Comparison of ENCODE assay signal across 8 cellular contexts in the genomic region with DNA sequence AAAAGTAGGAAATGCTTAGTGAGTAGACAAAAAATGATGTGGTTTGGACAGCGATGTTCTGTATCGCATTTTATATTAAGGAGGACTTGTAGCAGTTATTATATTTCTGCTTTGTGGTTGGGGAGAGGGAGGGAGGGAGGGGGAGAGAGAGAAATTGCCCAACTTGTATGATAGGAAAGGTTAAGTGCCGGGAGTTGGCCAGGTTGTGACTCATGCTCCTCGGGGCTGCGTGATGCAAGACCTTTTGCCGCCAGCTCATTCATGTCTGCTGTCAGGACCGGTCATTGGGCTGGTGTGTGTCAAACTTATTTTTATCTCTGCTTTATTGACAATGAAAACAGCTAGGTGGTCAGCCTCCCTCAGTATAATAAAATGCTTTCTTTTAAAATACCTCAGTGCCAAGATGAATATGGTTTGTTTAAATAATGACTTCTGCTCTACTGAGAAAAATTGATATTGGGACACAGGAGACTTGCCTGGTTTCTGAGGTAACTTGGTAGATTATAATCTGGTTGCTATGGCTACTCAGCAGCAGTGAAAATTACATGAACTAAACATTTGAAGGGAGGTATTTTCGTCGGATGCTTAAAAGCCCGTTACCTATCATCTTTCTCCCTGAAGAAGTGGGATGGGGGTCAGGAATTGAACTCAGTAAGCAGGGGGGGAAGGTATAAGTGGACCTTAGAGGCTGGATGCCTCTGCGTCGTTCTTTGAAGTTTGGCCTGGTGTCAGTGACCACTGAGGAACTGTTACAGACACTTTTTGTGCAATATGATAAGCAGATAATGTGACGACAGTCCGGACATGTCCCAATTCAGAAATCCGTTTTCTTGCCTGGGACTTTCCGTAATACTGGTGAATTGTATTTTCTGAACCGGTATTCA.
A peak's percentile ranks its signal among the peaks of the same experiment; 100 is the strongest.
DNase-seq lines count a peak whose midpoint lies in the region; ATAC-seq lines count a peak whose summit lies in the region.

No MANE protein-coding gene starts in this region.

- ATAC-seq in activated CD4-positive, CD25-positive, alpha-beta regulatory T cell treated with anti-CD3 and anti-CD28 coated beads, Interleukin-2, amount 50 U/mL, for 24 hours = peak; percentile 73 to 83

- no peaks in the 10 kb centered on the region for H3K27me3 Mint-ChIP-seq in stimulated activated naive CD8-positive, alpha-beta T cell treated with anti-CD3 and anti-CD28 coated beads, Interleukin-15, Interleukin-2, amounts not matched to agents 100 ng/mL and 50 ng/mL, for 24 hours

- H3K9me3 Mint-ChIP-seq in stimulated activated naive CD8-positive, alpha-beta T cell treated with anti-CD3 and anti-CD28 coated beads, Interleukin-15, Interleukin-2, amounts not matched to agents 100 ng/mL and 50 ng/mL, for 24 hours = no peaks in the 10 kb centered on the region

- peaks cover 14% of the 10 kb centered on the region for H3K36me3 Mint-ChIP-seq in stimulated activated naive CD8-positive, alpha-beta T cell treated with anti-CD3 and anti-CD28 coated beads, Interleukin-15, Interleukin-2, amounts not matched to agents 100 ng/mL and 50 ng/mL, for 24 hours (ENCODE audit: low read depth)

- H3K4me3 Mint-ChIP-seq in stimulated activated naive CD8-positive, alpha-beta T cell treated with anti-CD3 and anti-CD28 coated beads, Interleukin-15, Interleukin-2, amounts not matched to agents 100 ng/mL and 50 ng/mL, for 24 hours = peak overlapping the region; percentile 47

- DNase-seq in AML-193 (lab: John Stamatoyannopoulos, UW) (peak; percentile 99), KG1 (lab: John Stamatoyannopoulos, UW) (peak; percentile 48), dedifferentiated amniotic fluid mesenchymal stem cell (ENCODE audit: extremely low spot score) (peak; percentile 96), lung microvascular endothelial cell (ENCODE audit: low read depth in 2 of 2) (peak; percentile 93 to 99), NCI-H1105 treated with DMSO at 0.1 percent for 48 hours (lab: John Stamatoyannopoulos, UW) (no peak), superior temporal gyrus (ENCODE audit: extremely low spot score) (no peak)

- H3K4me1 Mint-ChIP-seq in stimulated activated naive CD8-positive, alpha-beta T cell treated with anti-CD3 and anti-CD28 coated beads, Interleukin-15, Interleukin-2, amounts not matched to agents 100 ng/mL and 50 ng/mL, for 24 hours (ENCODE audit: low read depth) = peaks cover 68% of the 10 kb centered on the region

- H3K27ac Mint-ChIP-seq in stimulated activated naive CD8-positive, alpha-beta T cell treated with anti-CD3 and anti-CD28 coated beads, Interleukin-15, Interleukin-2, amounts not matched to agents 100 ng/mL and 50 ng/mL, for 24 hours = peak overlapping the region; percentile 78

Comparison
In these comparisons a context has a peak if more than half of its experiments do, and no peak if none do; other contexts are left out.
1. DNase-seq: peak in AML-193 (2 of 2), KG1 (single experiment), dedifferentiated amniotic fluid mesenchymal stem cell (single experiment) and lung microvascular endothelial cell (2 of 2); none in NCI-H1105 treated with DMSO at 0.1 percent for 48 hours (single experiment) and superior temporal gyrus (single experiment).